13 cellular contexts compared by ENCODE assay signal in the genomic region with DNA sequence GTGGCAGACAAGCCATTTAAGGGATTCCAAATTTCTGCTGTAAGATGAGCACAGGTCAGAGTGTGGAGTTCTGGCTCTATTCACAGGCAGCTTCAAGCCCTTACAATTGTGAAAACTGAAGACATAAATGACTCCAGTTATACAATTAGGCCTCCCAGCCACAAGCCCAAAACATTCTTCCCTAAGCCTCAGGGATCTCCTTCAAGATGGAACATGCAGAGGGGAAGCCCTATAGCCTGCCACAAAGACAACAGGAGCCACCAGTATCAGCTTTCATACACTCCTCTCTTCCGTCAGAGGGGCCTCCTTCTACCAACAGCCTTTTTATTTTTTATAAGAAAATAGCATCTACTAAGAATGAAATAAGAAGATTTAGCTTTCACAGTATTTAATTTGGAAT. TPM values are rescaled to one million over a fixed set of nuclear protein-coding genes. Genes with fewer than 3 reads are reported as not detected.
DNase-seq lines count a peak whose midpoint lies in the region; ATAC-seq and TF ChIP-seq lines count a peak whose summit lies in the region.
"Had no signal": no experiment of that assay in that cellular context is flagged by ENCODE, and none has a peak within 500 bp of the region (broad histone marks: within the 10 kb centered on the region; RNA-seq: fewer than 3 reads in every experiment).

No MANE protein-coding gene starts in this region.

- no peaks in the 10 kb centered on the region for H3K79me2 ChIP-seq in ACC112 (ENCODE audit: control insufficient read depth, insufficient read depth, low read length, unreplicated experiment)

- TF ChIP-seq CTCF in RWPE2 (IDR thresholded peaks at IDR 0.05; ENCODE audit: poor library complexity, severe bottlenecking): no peak

- ATAC-seq in RWPE2 (ENCODE audit: low read depth) (peak; percentile 54), GM18517 (IDR thresholded peaks at IDR 0.05; ENCODE audit: unreplicated experiment) (no peak)
- no peak for ATAC-seq in natural killer cell treated with Interleukin-12 subunit alpha and Interleukin-12 subunit beta and Interleukin-15 and Interleukin-18, amount 100 ng/mL, for 72 hours

- H3K27ac Mint-ChIP-seq in natural killer cell treated with Interleukin-12 subunit alpha and Interleukin-12 subunit beta and Interleukin-15 and Interleukin-18, amount 100 ng/mL, for 72 hours: no peak overlapping the region

- peaks cover 4% of the 10 kb centered on the region for H3K36me3 Mint-ChIP-seq in natural killer cell treated with Interleukin-12 subunit alpha and Interleukin-12 subunit beta and Interleukin-15 and Interleukin-18, amount 100 ng/mL, for 72 hours

- peaks cover 3% of the 10 kb centered on the region for H3K9me3 ChIP-seq in RWPE2 (ENCODE audit: severe bottlenecking)
- H3K9me3 ChIP-seq: SJSA1 had no signal

- H3K4me1 ChIP-seq in ACC112 (ENCODE audit: control insufficient read depth, insufficient read depth, low read length, unreplicated experiment): peaks cover 73% of the 10 kb centered on the region
- peaks cover 14% of the 10 kb centered on the region for H3K4me1 ChIP-seq in RWPE2 (ENCODE audit: insufficient read depth, poor library complexity, severe bottlenecking)
- peaks cover 66% of the 10 kb centered on the region for H3K4me1 ChIP-seq in rectal smooth muscle tissue (ENCODE audit: control insufficient read depth, insufficient read depth, low read length)

- H3K4me3 ChIP-seq in ACC112 (ENCODE audit: low read depth, low read length): no peak overlapping the region
- H3K4me3 ChIP-seq in RWPE2 (ENCODE audit: severe bottlenecking): no peak overlapping the region
- H3K4me3 ChIP-seq in rectal smooth muscle tissue (ENCODE audit: low read length): no peak overlapping the region
- H3K4me3 ChIP-seq: SJSA1 had no signal

- peak overlapping the region; percentile 82 for H3K27ac ChIP-seq in ACC112 (ENCODE audit: low read depth, low read length)
- H3K27ac ChIP-seq in RWPE2 (ENCODE audit: poor library complexity, severe bottlenecking): peak overlapping the region; percentile 23
- H3K27ac ChIP-seq in rectal smooth muscle tissue (ENCODE audit: low read depth, low read length): peak overlapping the region; percentile 91

- H3K9ac ChIP-seq in rectal smooth muscle tissue (ENCODE audit: low read length): no peak overlapping the region

- in situ Hi-C loops in KBM-7 (cut with MboI; ENCODE audit: low pct_unique_long_range_greater_than_20kb, low sequenced_read_pairs): no loop called here

- H3K27me3 Mint-ChIP-seq in natural killer cell treated with Interleukin-12 subunit alpha and Interleukin-12 subunit beta and Interleukin-15 and Interleukin-18, amount 100 ng/mL, for 72 hours: no peaks in the 10 kb centered on the region

- H3K4me1 Mint-ChIP-seq in natural killer cell treated with Interleukin-12 subunit alpha and Interleukin-12 subunit beta and Interleukin-15 and Interleukin-18, amount 100 ng/mL, for 72 hours (ENCODE audit: low read depth in 2 of 2): peaks cover 0 to 5% of the 10 kb centered on the region in 2 donors

- H3K9me3 Mint-ChIP-seq in natural killer cell treated with Interleukin-12 subunit alpha and Interleukin-12 subunit beta and Interleukin-15 and Interleukin-18, amount 100 ng/mL, for 72 hours: no peaks in the 10 kb centered on the region

- no peaks in the 10 kb centered on the region for H3K27me3 ChIP-seq in ACC112 (ENCODE audit: insufficient read depth, low read length)
- no peaks in the 10 kb centered on the region for H3K27me3 ChIP-seq in RWPE2 (ENCODE audit: insufficient read depth, poor library complexity, severe bottlenecking)
- no peaks in the 10 kb centered on the region for H3K27me3 ChIP-seq in rectal smooth muscle tissue (ENCODE audit: control insufficient read depth, insufficient read depth, low read length)
- H3K27me3 ChIP-seq: SJSA1 had no signal

- DNase-seq in RWPE2 (ENCODE audit: low spot score): no peak
- peak; percentile 33 for DNase-seq in fibroblast of peridontal ligament (ENCODE audit: extremely low read depth)
- DNase-seq in D341Med (ENCODE audit: low spot score): no peak
- no peak for DNase-seq in KBM-7
- DNase-seq in natural killer cell treated with Interleukin-12 subunit alpha and Interleukin-12 subunit beta and Interleukin-15 and Interleukin-18, amount 100 ng/mL, for 72 hours (ENCODE audit: low spot score): no peak
- DNase-seq: activated CD8-positive, alpha-beta memory T cell treated with anti-CD3 and anti-CD28 coated beads for 24 hours; Calu3; MV-4-11; stimulated activated CD4-positive, alpha-beta T cell treated with anti-CD3 and anti-CD28 coated beads, Interleukin-4, amount 100 ng/mL, for 1 hour had no signal

- H3K36me3 ChIP-seq in ACC112 (ENCODE audit: insufficient read depth, low read length): peaks cover 47% of the 10 kb centered on the region
- H3K36me3 ChIP-seq in RWPE2 (ENCODE audit: low read depth): peaks cover 95% of the 10 kb centered on the region
- H3K36me3 ChIP-seq in rectal smooth muscle tissue (ENCODE audit: control insufficient read depth, insufficient read depth, low read length): no peaks in the 10 kb centered on the region

- H2AFZ ChIP-seq in ACC112 (ENCODE audit: low read length, unreplicated experiment): no peak overlapping the region

- H3K4me3 Mint-ChIP-seq in natural killer cell treated with Interleukin-12 subunit alpha and Interleukin-12 subunit beta and Interleukin-15 and Interleukin-18, amount 100 ng/mL, for 72 hours: no peak overlapping the region

RNA-seq across cellular contexts. Expression of a gene that starts 46.5 kb away (rescaled TPM):
- 10 to 100 TPM; 67.7 to 85.5 TPM for total RNA-seq in natural killer cell treated with Interleukin-12 subunit alpha and Interleukin-12 subunit beta and Interleukin-15 and Interleukin-18, amount 100 ng/mL, for 72 hours

Comparison
In these comparisons a context has a peak if more than half of its experiments do, and no peak if none do; other contexts are left out.
1. H3K27ac ChIP-seq: peak in every context shown above with its lines; median percentile 91 in rectal smooth muscle tissue; 82 in ACC112; 23 in RWPE2.